In genomic region chr20:44159125-44159524, GRCh38 we compare ENCODE assay signal across 18 cellular contexts. TPM values are rescaled to one million over a fixed set of nuclear protein-coding genes. Genes with fewer than 3 reads are reported as not detected.
DNase-seq lines count a peak whose midpoint lies in the region; ATAC-seq, FAIRE-seq and TF ChIP-seq lines count a peak whose summit lies in the region.
"Had no signal": no experiment of that assay in that cellular context is flagged by ENCODE, and none has a peak within 500 bp of the region (broad histone marks: within the 10 kb centered on the region; RNA-seq: fewer than 3 reads in every experiment).

No MANE protein-coding gene starts in this region.

- TF ChIP-seq POLR2A in HepG2 (IDR thresholded peaks at IDR 0.05; ENCODE audit: insufficient read depth in 1 of 2, low read depth in 2 of 2, low read length in 2 of 2) = no peak
- TF ChIP-seq POLR2A in right lobe of liver (IDR thresholded peaks at IDR 0.05) = no peak
- no peak for TF ChIP-seq POLR2A in gastroesophageal sphincter (IDR thresholded peaks at IDR 0.05)

- POLR2A ChIA-PET in HepG2 (lab: Yijun Ruan, JAX) = no interaction called here

- FAIRE-seq in HepG2 (lab: Jason Lieb, UNC) (no peak), urothelium cell line (lab: Jason Lieb, UNC) (peak; percentile 9)
- FAIRE-seq: G401.6, GM12892 had no signal

- in situ Hi-C loops in HepG2 (cut with HindIII; ENCODE audit: extremely low pct_ligation_motif_present, low pct_unique_long_range_greater_than_20kb) = no loop called here

- no peaks in the 10 kb centered on the region for H3K79me2 ChIP-seq in HepG2 (ENCODE audit: insufficient read depth, low read length)

- CTCF ChIA-PET in HepG2 (lab: Yijun Ruan, JAX; ENCODE audit: low intra/inter-chr PET ratio, low total read pairs) = no interaction called here

- no peaks in the 10 kb centered on the region for H4K20me1 ChIP-seq in HepG2 (ENCODE audit: insufficient read depth, low read length)

- H3K9me3 ChIP-seq in HepG2 (ENCODE audit: low read length) = no peaks in the 10 kb centered on the region
- H3K9me3 ChIP-seq in right lobe of liver = no peaks in the 10 kb centered on the region
- no peaks in the 10 kb centered on the region for H3K9me3 ChIP-seq in gastroesophageal sphincter

- no peaks in the 10 kb centered on the region for H3K36me3 ChIP-seq in HepG2 (replicated peaks in 1 of 2; ENCODE audit: control insufficient read depth in 1 of 2, insufficient read depth in 2 of 2, low read length in 2 of 2)
- H3K36me3 ChIP-seq in right lobe of liver = no peaks in the 10 kb centered on the region
- peaks cover 0 to 26% of the 10 kb centered on the region in 2 donors for H3K36me3 ChIP-seq in gastroesophageal sphincter
- H3K36me3 ChIP-seq in rectal smooth muscle tissue (ENCODE audit: control insufficient read depth, insufficient read depth, low read length) = peaks cover 4% of the 10 kb centered on the region

- H3K4me3 ChIP-seq in HepG2 (replicated peaks in 1 of 3; ENCODE audit: insufficient read depth in 1 of 3, low read depth in 2 of 3, low read length in 3 of 3) = no peak overlapping the region
- no peak overlapping the region for H3K4me3 ChIP-seq in right lobe of liver
- H3K4me3 ChIP-seq in gastroesophageal sphincter = no peak overlapping the region
- no peak overlapping the region for H3K4me3 ChIP-seq in rectal smooth muscle tissue (ENCODE audit: low read length)
- H3K4me3 ChIP-seq: BLaER1 treated with 17β-estradiol and CSF1 and Interleukin-3, amounts not matched to agents 10 nM and 100 nM had no signal

- TF ChIP-seq EP300 in HepG2 (IDR thresholded peaks at IDR 0.05; ENCODE audit: low read depth in 2 of 2, low read length in 2 of 2) = no peak
- no peak for TF ChIP-seq EP300 in HepG2 (CRISPR knock-in tag; IDR thresholded peaks at IDR 0.05; ENCODE audit: borderline replicate concordance)
- no peak for TF ChIP-seq EP300 in gastroesophageal sphincter (IDR thresholded peaks at IDR 0.05)

- no peak for TF ChIP-seq RAD21 in HepG2 (CRISPR knock-in tag; IDR thresholded peaks at IDR 0.05)

- intact Hi-C loops in HepG2 (cut with micrococcal nuclease; ENCODE audit: unreplicated experiment) = no loop called here
- intact Hi-C loops in right lobe of liver (cut with DNase I) = no loop called here

- no peak overlapping the region for H2AFZ ChIP-seq in HepG2 (ENCODE audit: low read length)

- no peak overlapping the region for H3K9ac ChIP-seq in HepG2 (ENCODE audit: insufficient read depth, low read depth, low read length)
- no peak overlapping the region for H3K9ac ChIP-seq in rectal smooth muscle tissue (ENCODE audit: low read length)
- H3K9ac ChIP-seq: BLaER1 treated with 17β-estradiol and CSF1 and Interleukin-3, amounts not matched to agents 10 nM and 100 nM had no signal

- H3K4me1 ChIP-seq in HepG2 (ENCODE audit: insufficient read depth, low read length) = no peaks in the 10 kb centered on the region
- no peaks in the 10 kb centered on the region for H3K4me1 ChIP-seq in right lobe of liver
- peaks cover 0 to 61% (median 0%) of the 10 kb centered on the region in 3 donors for H3K4me1 ChIP-seq in gastroesophageal sphincter
- H3K4me1 ChIP-seq in rectal smooth muscle tissue (ENCODE audit: control insufficient read depth, insufficient read depth, low read length) = peaks cover 11% of the 10 kb centered on the region

- H3K4me2 ChIP-seq in HepG2 (ENCODE audit: low read depth, low read length) = no peak overlapping the region
- H3K4me2 ChIP-seq: BLaER1 treated with 17β-estradiol and CSF1 and Interleukin-3, amounts not matched to agents 10 nM and 100 nM had no signal

- H3K27me3 ChIP-seq in HepG2 (ENCODE audit: control insufficient read depth in 1 of 2, insufficient read depth in 2 of 2, low read length in 2 of 2) (peaks cover 2 to 14% of the 10 kb centered on the region in 2 experiments; a peak in 3 of 5 replicates), right lobe of liver (no peaks in the 10 kb centered on the region), gastroesophageal sphincter (no peaks in the 10 kb centered on the region), rectal smooth muscle tissue (ENCODE audit: control insufficient read depth, insufficient read depth, low read length) (no peaks in the 10 kb centered on the region)
- H3K27me3 ChIP-seq: BLaER1 treated with 17β-estradiol and CSF1 and Interleukin-3, amounts not matched to agents 10 nM and 100 nM had no signal

- TF ChIP-seq CTCF in HepG2 (CRISPR knock-in tag; IDR thresholded peaks at IDR 0.05) (no peak), right lobe of liver (IDR thresholded peaks at IDR 0.05) (no peak), gastroesophageal sphincter (IDR thresholded peaks at IDR 0.05) (no peak)

- BruUV-seq in HepG2 (replicated peaks; lab: Mats Ljungman, UMichigan) = no TSS peak

- DNase-seq in HepG2 (ENCODE audit: low spot score) (no peak), right lobe of liver (no peak), urothelium cell line (ENCODE audit: low spot score) (no peak), SKM-1 treated with dmso at 0.1 percent for 144 hours (lab: John Stamatoyannopoulos, UW; ENCODE audit: unreplicated experiment) (no peak)
- no peak for DNase-seq in stimulated activated CD4-positive, alpha-beta T cell treated with anti-CD3 and anti-CD28 coated beads, Interleukin-4, amount 100 ng/mL, for 24 hours
- DNase-seq: ACHN; CD4-positive, CD25-positive, alpha-beta regulatory T cell; DMS153; DMS79 treated with DMSO at 0.1 percent for 48 hours; EL; HCEC 1CT; IMR-90 had no signal

- ATAC-seq in HepG2 (no peak), right lobe of liver (no peak), gastroesophageal sphincter (no peak), GM21529 (IDR thresholded peaks at IDR 0.05; ENCODE audit: unreplicated experiment) (no peak)

- no peak overlapping the region for H3K27ac ChIP-seq in HepG2 (ENCODE audit: extremely low read length, insufficient read depth, low read length)
- H3K27ac ChIP-seq in right lobe of liver = no peak overlapping the region
- peak overlapping the region in 3 of 4 donors; percentile 79 to 95 (median 89) for H3K27ac ChIP-seq in gastroesophageal sphincter
- peak overlapping the region; percentile 10 for H3K27ac ChIP-seq in rectal smooth muscle tissue (ENCODE audit: low read depth, low read length)
- H3K27ac ChIP-seq: BLaER1 treated with 17β-estradiol and CSF1 and Interleukin-3, amounts not matched to agents 10 nM and 100 nM had no signal

- 38% methylated on average over 2 of the region's 2 CpGs for WGBS in HepG2 (ENCODE audit: low lambda C conversion rate)
- WGBS in right lobe of liver (ENCODE audit: insufficient coverage, low coverage, low lambda C conversion rate, missing lambda C conversion rate) = 100% methylated on average over 1 of the region's 2 CpGs
- WGBS in gastroesophageal sphincter (ENCODE audit: low coverage in 1 of 2), 2 donors = 38 to 53% methylated on average over 1 to 2 of the region's 2 CpGs

RNA-seq across cellular contexts. Expression of gene JPH2, which starts 27.9 kb away (rescaled TPM):
- total RNA-seq in HepG2 (2016; rRNA removed; fragmentation: Illumina TruSeq; extraction: Trizol) (not detected in 2 replicates), right lobe of liver (under 1 TPM in 5 of 6 experiments, not detected in 1; 0.09 to 0.31 (median 0.10) TPM), gastroesophageal sphincter (100 to 1,000 TPM; 173 to 442 (median 242) TPM)
- not detected in 2 replicates for total RNA-seq in HepG2 (2016; cell fraction: cytosol; rRNA removed; fragmentation: Illumina TruSeq; extraction: Trizol; ENCODE audit: low read depth)
- not detected in 2 replicates for total RNA-seq in HepG2 (2016; cell fraction: insoluble cytoplasmic fraction; rRNA removed; fragmentation: Illumina TruSeq; extraction: Trizol)
- not detected in 2 replicates for total RNA-seq in HepG2 (2016; cell fraction: membrane; rRNA removed; fragmentation: Illumina TruSeq; extraction: Trizol)
- not detected in 2 replicates for total RNA-seq in HepG2 (2016; cell fraction: nucleus; rRNA removed; fragmentation: Illumina TruSeq; extraction: Trizol)
- 0.42 and 0.61 TPM in 2 replicates for polyA plus RNA-seq in HepG2 (2011; rRNA removed)
- 0.23 and 0.32 TPM in 2 replicates for polyA plus RNA-seq in HepG2 (2011; cell fraction: cytosol; rRNA removed)
- polyA plus RNA-seq in HepG2 (2011; cell fraction: nucleus; rRNA removed) = 2.7 and 2.9 TPM in 2 replicates
- 0.52 and 1.4 TPM in 2 replicates for polyA plus RNA-seq in HepG2 (2012)
- polyA plus RNA-seq in HepG2 (2016; cell fraction: cytosol; fragmentation: Illumina TruSeq; extraction: Trizol; ENCODE audit: low read depth) = not detected in 2 replicates
- not detected in 2 replicates for polyA plus RNA-seq in HepG2 (2016; cell fraction: insoluble cytoplasmic fraction; fragmentation: Illumina TruSeq; extraction: Trizol; ENCODE audit: low read depth)
- not detected in 2 replicates for polyA plus RNA-seq in HepG2 (2016; cell fraction: membrane; fragmentation: Illumina TruSeq; extraction: Trizol; ENCODE audit: low read depth)
- polyA plus RNA-seq in HepG2 (2016; cell fraction: nucleus; fragmentation: Illumina TruSeq; extraction: Trizol; ENCODE audit: insufficient read depth, low read depth) = not detected in 2 replicates
- polyA minus RNA-seq in HepG2 (2011; rRNA and poly(A)+ RNA removed; ENCODE audit: low replicate concordance) = 1.1 and 9.5 TPM in 2 replicates
- polyA minus RNA-seq in HepG2 (2011; cell fraction: cytosol; rRNA and poly(A)+ RNA removed) = 0.30 TPM in 1 of 2 replicates, not detected in the other
- polyA minus RNA-seq in HepG2 (2011; cell fraction: nucleus; rRNA and poly(A)+ RNA removed) = 3.7 and 4.5 TPM in 2 replicates
- total RNA-seq: CD4-positive, CD25-positive, alpha-beta regulatory T cell had no signal
- polyA plus RNA-seq: CD4-positive, CD25-positive, alpha-beta regulatory T cell had no signal

RNA-seq across cellular contexts. Expression of gene OSER1, which starts 51.4 kb away (rescaled TPM):
- total RNA-seq in HepG2 (2016; rRNA removed; fragmentation: Illumina TruSeq; extraction: Trizol) (71.2 and 92.8 TPM in 2 replicates), right lobe of liver (10 to 100 TPM; 13.0 to 20.4 (median 17.3) TPM), gastroesophageal sphincter (10 to 100 TPM; 47.6 to 97.3 (median 70.3) TPM)
- total RNA-seq in HepG2 (2016; cell fraction: cytosol; rRNA removed; fragmentation: Illumina TruSeq; extraction: Trizol; ENCODE audit: low read depth) = 47.2 and 53.9 TPM in 2 replicates
- total RNA-seq in HepG2 (2016; cell fraction: insoluble cytoplasmic fraction; rRNA removed; fragmentation: Illumina TruSeq; extraction: Trizol) = 68.4 and 97.8 TPM in 2 replicates
- total RNA-seq in HepG2 (2016; cell fraction: membrane; rRNA removed; fragmentation: Illumina TruSeq; extraction: Trizol) = 55.7 and 63.5 TPM in 2 replicates
- total RNA-seq in HepG2 (2016; cell fraction: nucleus; rRNA removed; fragmentation: Illumina TruSeq; extraction: Trizol) = 43.8 and 44.3 TPM in 2 replicates
- polyA plus RNA-seq in HepG2 (2011; rRNA removed) = 67.0 and 71.5 TPM in 2 replicates
- 45.9 and 56.3 TPM in 2 replicates for polyA plus RNA-seq in HepG2 (2011; cell fraction: cytosol; rRNA removed)
- polyA plus RNA-seq in HepG2 (2011; cell fraction: nucleus; rRNA removed) = 61.9 and 63.0 TPM in 2 replicates
- 47.9 and 61.6 TPM in 2 replicates for polyA plus RNA-seq in HepG2 (2012)
- 20.0 and 20.3 TPM in 2 replicates for polyA plus RNA-seq in HepG2 (2016; cell fraction: cytosol; fragmentation: Illumina TruSeq; extraction: Trizol; ENCODE audit: low read depth)
- 76.4 and 82.6 TPM in 2 replicates for polyA plus RNA-seq in HepG2 (2016; cell fraction: insoluble cytoplasmic fraction; fragmentation: Illumina TruSeq; extraction: Trizol; ENCODE audit: low read depth)
- 22.2 and 23.0 TPM in 2 replicates for polyA plus RNA-seq in HepG2 (2016; cell fraction: membrane; fragmentation: Illumina TruSeq; extraction: Trizol; ENCODE audit: low read depth)
- 77.5 and 79.8 TPM in 2 replicates for polyA plus RNA-seq in HepG2 (2016; cell fraction: nucleus; fragmentation: Illumina TruSeq; extraction: Trizol; ENCODE audit: insufficient read depth, low read depth)
- 42.9 and 49.7 TPM in 2 replicates for polyA minus RNA-seq in HepG2 (2011; rRNA and poly(A)+ RNA removed; ENCODE audit: low replicate concordance)
- 32.4 and 37.8 TPM in 2 replicates for polyA minus RNA-seq in HepG2 (2011; cell fraction: cytosol; rRNA and poly(A)+ RNA removed)
- polyA minus RNA-seq in HepG2 (2011; cell fraction: nucleus; rRNA and poly(A)+ RNA removed) = 18.4 and 28.8 TPM in 2 replicates

Comparison
In these comparisons a context has a peak if more than half of its experiments do, and no peak if none do; other contexts are left out.
1. H3K27ac ChIP-seq: peak in gastroesophageal sphincter (3 of 4) and rectal smooth muscle tissue (single experiment); none in HepG2 (single experiment) and right lobe of liver (0 of 3).
2. RNA of gene JPH2, which starts 27.9 kb away (total RNA-seq): 173 to 442 TPM in gastroesophageal sphincter; 0.09 to 0.31 TPM in right lobe of liver and not detected in HepG2; every median in the first group is over 100 times any median in the second.